Comparison of ENCODE assay signal across 16 cellular contexts in the genomic region with DNA sequence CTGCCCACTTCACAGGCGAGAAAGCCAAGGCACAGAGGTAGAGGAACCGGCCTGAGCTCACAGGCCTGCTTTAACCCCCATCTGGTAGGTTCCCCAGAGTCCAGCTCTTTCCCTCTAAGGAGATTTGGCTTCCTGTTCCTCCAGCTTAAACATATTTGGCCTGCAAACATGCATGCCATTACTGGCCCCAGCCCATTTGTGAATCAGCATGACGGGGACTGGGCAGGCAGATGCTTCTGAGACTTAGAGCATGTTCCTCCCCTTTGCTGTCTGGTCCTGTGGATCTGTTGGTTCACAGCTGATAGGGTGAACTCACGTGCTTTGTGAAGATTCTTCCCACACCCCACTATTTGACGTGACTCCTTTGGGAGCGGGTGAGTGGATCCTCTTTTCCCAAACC. TPM values are rescaled to one million over a fixed set of nuclear protein-coding genes. Genes with fewer than 3 reads are reported as not detected.
A peak's percentile ranks its signal among the peaks of the same experiment; 100 is the strongest.
DNase-seq lines count a peak whose midpoint lies in the region; ATAC-seq and TF ChIP-seq lines count a peak whose summit lies in the region.
"Had no signal": no experiment of that assay in that cellular context is flagged by ENCODE, and none has a peak within 500 bp of the region (broad histone marks: within the 10 kb centered on the region; RNA-seq: fewer than 3 reads in every experiment).

No MANE protein-coding gene starts in this region.

- H3K4me3 Mint-ChIP-seq in chondrocyte (ENCODE audit: unreplicated experiment): no peak overlapping the region
- H3K4me3 Mint-ChIP-seq in CD4-positive, alpha-beta T cell: no peak overlapping the region
- H3K4me3 Mint-ChIP-seq: activated CD8-positive, alpha-beta T cell treated with anti-CD3 and anti-CD28 coated beads, Interleukin-2, amount 10 ng/mL, durations not matched to agents 7 days and 5 days; CD8-positive, alpha-beta T cell; natural killer cell treated with Interleukin-12 subunit alpha and Interleukin-12 subunit beta and Interleukin-15 and Interleukin-18, amount 100 ng/mL, for 72 hours had no signal

- TF ChIP-seq CTCF in fibroblast of lung (conservative IDR thresholded peaks at IDR 0.05 in 1 of 2, IDR thresholded peaks at IDR 0.05 in 1 of 2; ENCODE audit: low read depth in 1 of 2, low read length in 2 of 2) (no peak), chondrocyte (IDR thresholded peaks at IDR 0.05) (no peak)
- no peak for TF ChIP-seq CTCF in CD4-positive, alpha-beta T cell (IDR thresholded peaks at IDR 0.05)

- H3K4me2 ChIP-seq in fibroblast of lung (ENCODE audit: extremely low read depth, insufficient read depth, low read length): no peak overlapping the region

- H4K20me1 ChIP-seq in fibroblast of lung (ENCODE audit: control insufficient read depth, extremely low read depth, insufficient read depth, low read length): no peaks in the 10 kb centered on the region

- no peak overlapping the region for H3K27ac ChIP-seq in fibroblast of lung (ENCODE audit: insufficient read depth, low read length)
- H3K27ac ChIP-seq in CD4-positive, alpha-beta T cell (ENCODE audit: low read depth, low read length): no peak overlapping the region
- H3K27ac ChIP-seq: RWPE1, WERI-Rb-1 had no signal

- H3K79me2 ChIP-seq in fibroblast of lung (ENCODE audit: control insufficient read depth, insufficient read depth, low read length): no peaks in the 10 kb centered on the region

- DNase-seq in GM04503 (ENCODE audit: low read depth) (peak; percentile 59), RPMI7951 (ENCODE audit: low read depth) (peak; percentile 29), fibroblast of lung (ENCODE audit: low read depth in 2 of 2) (peak; percentile 13 to 36), stromal cell of bone marrow (ENCODE audit: low read depth) (peak; percentile 63), chondrocyte (ENCODE audit: low spot score) (no peak)
- DNase-seq in CD4-positive, alpha-beta T cell: no peak
- DNase-seq: activated CD8-positive, alpha-beta T cell treated with anti-CD3 and anti-CD28 coated beads, Interleukin-2, amount 10 ng/mL, durations not matched to agents 7 days and 5 days; activated gamma-delta T cell; NCI-H1092 treated with DMSO at 0.1 percent for 48 hours; NCI-H2171 treated with DMSO at 0.1 percent for 48 hours; WERI-Rb-1 had no signal

- no peaks in the 10 kb centered on the region for H3K9me3 ChIP-seq in fibroblast of lung (ENCODE audit: control insufficient read depth, insufficient read depth, low read depth, low read length)
- no peaks in the 10 kb centered on the region for H3K9me3 ChIP-seq in CD4-positive, alpha-beta T cell (ENCODE audit: control insufficient read depth, low read length)
- H3K9me3 ChIP-seq: HAP-1 had no signal

- no peak overlapping the region for H3K4me3 ChIP-seq in fibroblast of lung (replicated peaks in 1 of 4; ENCODE audit: control extremely low read depth in 1 of 4, insufficient read depth in 1 of 4, low read depth in 3 of 4, low read length in 4 of 4)
- H3K4me3 ChIP-seq: HAP-1 had no signal

- H3K9me3 Mint-ChIP-seq in chondrocyte (ENCODE audit: low read depth): no peaks in the 10 kb centered on the region
- no peaks in the 10 kb centered on the region for H3K9me3 Mint-ChIP-seq in CD4-positive, alpha-beta T cell
- H3K9me3 Mint-ChIP-seq: CD8-positive, alpha-beta T cell; natural killer cell treated with Interleukin-12 subunit alpha and Interleukin-12 subunit beta and Interleukin-15 and Interleukin-18, amount 100 ng/mL, for 72 hours had no signal

- no peak for ATAC-seq in CD4-positive, alpha-beta T cell (ENCODE audit: poor library complexity)
- ATAC-seq in HG02763 (IDR thresholded peaks at IDR 0.05; ENCODE audit: unreplicated experiment): no peak
- ATAC-seq: activated CD8-positive, alpha-beta T cell treated with anti-CD3 and anti-CD28 coated beads, Interleukin-2, amount 10 ng/mL, durations not matched to agents 7 days and 5 days; CD8-positive, alpha-beta T cell; natural killer cell treated with Interleukin-12 subunit alpha and Interleukin-12 subunit beta and Interleukin-15 and Interleukin-18, amount 100 ng/mL, for 72 hours had no signal

- CTCF ChIA-PET in CD4-positive, alpha-beta T cell (lab: Charles Lee): interaction anchor here (0.7 kb wide), 1 partner anchor 282 kb away, joined by 3 read pairs; no protein-coding TSS in a partner anchor

- H3K4me1 ChIP-seq in fibroblast of lung (ENCODE audit: control insufficient read depth, extremely low read depth, insufficient read depth, low read length): no peaks in the 10 kb centered on the region

- intact Hi-C loops in CD4-positive, alpha-beta T cell (cut with DNase I, micrococcal nuclease): no loop called here

- no peak overlapping the region for H2AFZ ChIP-seq in fibroblast of lung (ENCODE audit: low read length)

- no peak overlapping the region for H3K9ac ChIP-seq in fibroblast of lung (ENCODE audit: insufficient read depth, low read length)

- H3K36me3 Mint-ChIP-seq in chondrocyte (ENCODE audit: low read depth): peaks cover 4% of the 10 kb centered on the region
- no peaks in the 10 kb centered on the region for H3K36me3 Mint-ChIP-seq in CD4-positive, alpha-beta T cell (ENCODE audit: low read depth)
- H3K36me3 Mint-ChIP-seq: CD8-positive, alpha-beta T cell; natural killer cell treated with Interleukin-12 subunit alpha and Interleukin-12 subunit beta and Interleukin-15 and Interleukin-18, amount 100 ng/mL, for 72 hours had no signal

- H3K36me3 ChIP-seq in fibroblast of lung (ENCODE audit: control insufficient read depth, insufficient read depth, low read length): no peaks in the 10 kb centered on the region
- H3K36me3 ChIP-seq: HAP-1 had no signal

- H3K27me3 Mint-ChIP-seq in chondrocyte (ENCODE audit: low read depth): no peaks in the 10 kb centered on the region
- peaks cover 36% of the 10 kb centered on the region for H3K27me3 Mint-ChIP-seq in CD4-positive, alpha-beta T cell

- no peaks in the 10 kb centered on the region for H3K27me3 ChIP-seq in fibroblast of lung (ENCODE audit: control insufficient read depth, insufficient read depth, low read length)
- H3K27me3 ChIP-seq in CD4-positive, alpha-beta T cell (ENCODE audit: control insufficient read depth, insufficient read depth, low read length): no peaks in the 10 kb centered on the region

- POLR2A ChIA-PET in CD4-positive, alpha-beta T cell (lab: Charles Lee): no interaction called here

- H3K4me1 Mint-ChIP-seq in chondrocyte (ENCODE audit: low read depth): peaks cover 9% of the 10 kb centered on the region
- peaks cover 6% of the 10 kb centered on the region for H3K4me1 Mint-ChIP-seq in CD4-positive, alpha-beta T cell (ENCODE audit: low read depth)

- no peak overlapping the region for H3K27ac Mint-ChIP-seq in chondrocyte (ENCODE audit: unreplicated experiment)
- H3K27ac Mint-ChIP-seq in CD4-positive, alpha-beta T cell: no peak overlapping the region
- H3K27ac Mint-ChIP-seq: activated CD8-positive, alpha-beta T cell treated with anti-CD3 and anti-CD28 coated beads, Interleukin-2, amount 10 ng/mL, durations not matched to agents 7 days and 5 days; CD8-positive, alpha-beta T cell; natural killer cell treated with Interleukin-12 subunit alpha and Interleukin-12 subunit beta and Interleukin-15 and Interleukin-18, amount 100 ng/mL, for 72 hours had no signal

RNA-seq across cellular contexts. Expression of a gene that starts 12.6 kb away (rescaled TPM):
- total RNA-seq in RPMI7951 (2014; rRNA removed; shearing (Covaris generic)): 0.20 and 0.36 TPM in 2 replicates
- under 0.01 and 0.26 TPM in 2 replicates for total RNA-seq in fibroblast of lung
- 0.11 and 0.17 TPM in 2 replicates for polyA plus RNA-seq in fibroblast of lung
- 0.24 and 0.31 TPM in 2 replicates for polyA plus RNA-seq in fibroblast of lung (2012)
- polyA minus RNA-seq in fibroblast of lung (ENCODE audit: low replicate concordance): not detected in 2 replicates
- total RNA-seq in chondrocyte: 1.9 to 13.6 TPM (median 12.5 TPM) in 3 replicates
- total RNA-seq in CD4-positive, alpha-beta T cell: not detected
- total RNA-seq: activated CD8-positive, alpha-beta T cell treated with anti-CD3 and anti-CD28 coated beads, Interleukin-2, amount 10 ng/mL, durations not matched to agents 7 days and 5 days; CD8-positive, alpha-beta T cell; natural killer cell treated with Interleukin-12 subunit alpha and Interleukin-12 subunit beta and Interleukin-15 and Interleukin-18, amount 100 ng/mL, for 72 hours had no signal

Comparison
In these comparisons a context has a peak if more than half of its experiments do, and no peak if none do; other contexts are left out.
1. DNase-seq: peak in GM04503 (single experiment), RPMI7951 (single experiment), fibroblast of lung (2 of 2) and stromal cell of bone marrow (single experiment); none in chondrocyte (single experiment) and CD4-positive, alpha-beta T cell (0 of 10).